ENCODE assay signal across 25 cellular contexts in genomic region chr11:66866420-66867010, GRCh38. TPM values are rescaled to one million over a fixed set of nuclear protein-coding genes. Genes with fewer than 3 reads are reported as not detected.
DNase-seq lines count a peak whose midpoint lies in the region; ATAC-seq and TF ChIP-seq lines count a peak whose summit lies in the region.
"Had no signal": no experiment of that assay in that cellular context is flagged by ENCODE, and none has a peak within 500 bp of the region (broad histone marks: within the 10 kb centered on the region; RNA-seq: fewer than 3 reads in every experiment).

No MANE protein-coding gene starts in this region.

- H3K27me3 ChIP-seq in KMS-11 (ENCODE audit: insufficient read depth, low read depth): no peaks in the 10 kb centered on the region

- H3K4me1 ChIP-seq in KMS-11 (ENCODE audit: low read depth, poor library complexity, severe bottlenecking): peaks cover 42% of the 10 kb centered on the region

- H3K27ac ChIP-seq in KMS-11: peak overlapping the region; percentile 35; the same call in 1 of the 2 replicates
- H3K27ac ChIP-seq in RWPE1: peak overlapping the region; percentile 39
- H3K27ac ChIP-seq: HL-60, skin epidermis had no signal

- CTCF ChIA-PET in RWPE1 (lab: Yijun Ruan, JAX) (interaction anchor here (0.6 kb wide), 1 partner anchor 96 kb away, joined by 3 read pairs; no protein-coding TSS in a partner anchor), HEK293T (lab: Yijun Ruan, JAX) (no interaction called here)

- no peaks in the 10 kb centered on the region for H3K27me3 Mint-ChIP-seq in nephron (ENCODE audit: low read depth)
- H3K27me3 Mint-ChIP-seq: activated naive CD8-positive, alpha-beta T cell; activated T-helper 17 cell treated with anti-CD3 and anti-CD28 coated beads, Interleukin-2, amount 50 U/mL, for 72 hours; central memory CD8-positive, alpha-beta T cell had no signal

- POLR2A ChIA-PET in RWPE1 (lab: Yijun Ruan, JAX; ENCODE audit: low non-redundant PET): no interaction called here
- POLR2A ChIA-PET in HEK293T (lab: Yijun Ruan, JAX): interaction anchor here (0.6 to 0.7 kb wide), 2 partner anchors 10 to 24 kb away, joined by 3 to 4 read pairs; no protein-coding TSS in a partner anchor

- peak overlapping the region; percentile 19; the same call in 1 of the 2 replicates for H3K4me2 ChIP-seq in KMS-11

- peak overlapping the region; percentile 57 to 82 (median 71) for H3K4me3 Mint-ChIP-seq in nephron
- H3K4me3 Mint-ChIP-seq: activated naive CD8-positive, alpha-beta T cell; activated T-helper 17 cell treated with anti-CD3 and anti-CD28 coated beads, Interleukin-2, amount 50 U/mL, for 72 hours; CD14-positive monocyte; central memory CD8-positive, alpha-beta T cell; H9; T-helper 2 cell treated with Interferon-gamma antibody and Interleukin-4, amounts not matched to agents 5 μg/mL and 100 μg/mL, for 36 hours; WTC11 had no signal

- H3K79me2 ChIP-seq in KMS-11 (ENCODE audit: insufficient read depth, low read depth): no peaks in the 10 kb centered on the region

- peaks cover 22% of the 10 kb centered on the region for H3K4me1 Mint-ChIP-seq in nephron
- H3K4me1 Mint-ChIP-seq: activated T-helper 17 cell treated with anti-CD3 and anti-CD28 coated beads, Interleukin-2, amount 50 U/mL, for 72 hours had no signal

- no peaks in the 10 kb centered on the region for H4K20me1 ChIP-seq in KMS-11 (ENCODE audit: insufficient read depth)

- no peak overlapping the region; the same call in 1 of the 2 replicates for H2AFZ ChIP-seq in KMS-11 (ENCODE audit: low read depth)

- ATAC-seq in HG02884 (IDR thresholded peaks at IDR 0.05; ENCODE audit: unreplicated experiment) (no peak), left lobe of liver (no peak)
- ATAC-seq: activated T-helper 17 cell treated with anti-CD3 and anti-CD28 coated beads, Interleukin-2, amount 50 U/mL, for 72 hours; HepG2 had no signal

- H3K36me3 ChIP-seq in KMS-11 (ENCODE audit: insufficient read depth): no peaks in the 10 kb centered on the region

- peak overlapping the region; percentile 68 to 97 (median 91) for H3K27ac Mint-ChIP-seq in nephron
- H3K27ac Mint-ChIP-seq: activated naive CD8-positive, alpha-beta T cell; activated T-helper 17 cell treated with anti-CD3 and anti-CD28 coated beads, Interleukin-2, amount 50 U/mL, for 72 hours; CD14-positive monocyte; H9; T-helper 2 cell treated with Interferon-gamma antibody and Interleukin-4, amounts not matched to agents 5 μg/mL and 100 μg/mL, for 36 hours had no signal

- TF ChIP-seq CTCF in KMS-11 (conservative IDR thresholded peaks at IDR 0.05; ENCODE audit: low read depth, low read length) (no peak), RWPE1 (conservative IDR thresholded peaks at IDR 0.05; ENCODE audit: low read depth) (no peak), nephron (IDR thresholded peaks at IDR 0.05; ENCODE audit: unreplicated experiment in 3 of 3) (no peak)

- DNase-seq in DMS79 treated with DMSO at 0.1 percent for 48 hours (lab: John Stamatoyannopoulos, UW): peak; percentile 57
- DNase-seq in RWPE1 (ENCODE audit: low spot score): no peak
- DNase-seq in activated naive CD4-positive, alpha-beta T cell treated with anti-CD3 and anti-CD28 coated beads, Interleukin-2, amount 50 U/mL, for 16 hours: no peak
- DNase-seq in HEK293T (ENCODE audit: extremely low spot score): no peak
- no peak for DNase-seq in left lobe of liver (ENCODE audit: low spot score)
- DNase-seq: activated CD4-positive, alpha-beta T cell treated with anti-CD3 and anti-CD28 coated beads, Interleukin-2, amount 50 U/mL, for 1 hour; activated CD8-positive, alpha-beta memory T cell treated with anti-CD3 and anti-CD28 coated beads, Interleukin-2, amount 50 U/mL, for 4 hours; H9; kidney glomerular epithelial cell; NCI-H1048; NCI-H2081; stimulated activated CD4-positive, alpha-beta T cell treated with anti-CD3 and anti-CD28 coated beads, Interleukin-2, amount 100 ng/mL, for 24 hours; trophoblast cell had no signal

- H3K9me3 Mint-ChIP-seq in nephron: no peaks in the 10 kb centered on the region
- H3K9me3 Mint-ChIP-seq: activated T-helper 17 cell treated with anti-CD3 and anti-CD28 coated beads, Interleukin-2, amount 50 U/mL, for 72 hours; central memory CD8-positive, alpha-beta T cell; H9; T-helper 2 cell treated with Interferon-gamma antibody and Interleukin-4, amounts not matched to agents 5 μg/mL and 100 μg/mL, for 36 hours; WTC11 had no signal

- H3K36me3 Mint-ChIP-seq in nephron (ENCODE audit: low read depth): peaks cover 3% of the 10 kb centered on the region
- H3K36me3 Mint-ChIP-seq: activated naive CD8-positive, alpha-beta T cell; WTC11 had no signal

- H3K4me3 ChIP-seq in KMS-11 (IDR thresholded peaks at IDR 0.05; ENCODE audit: insufficient read depth, low read depth, low read length): no peak overlapping the region
- H3K4me3 ChIP-seq: skin epidermis had no signal

- no peak overlapping the region for H3K9ac ChIP-seq in KMS-11

TF ChIP-seq in HEK293T, 16 proteins besides CTCF, POLR2A, EP300 and RAD21:
- no peak for TF ChIP-seq SP1 (IDR thresholded peaks at IDR 0.05)
- no peak for TF ChIP-seq SUZ12 (IDR thresholded peaks at IDR 0.05)
- no peak for TF ChIP-seq ARNT (IDR thresholded peaks at IDR 0.05)
- TF ChIP-seq FOXK2 (IDR thresholded peaks at IDR 0.05): no peak
- no peak for TF ChIP-seq LEF1 (IDR thresholded peaks at IDR 0.05; ENCODE audit: borderline replicate concordance)
- TF ChIP-seq TARDBP (IDR thresholded peaks at IDR 0.05): no peak
- no peak for TF ChIP-seq ZNF384 (IDR thresholded peaks at IDR 0.05)
- TF ChIP-seq PKNOX1 (IDR thresholded peaks at IDR 0.05): no peak
- TF ChIP-seq CTBP1 (IDR thresholded peaks at IDR 0.05; ENCODE audit: borderline replicate concordance): no peak
- no peak for TF ChIP-seq FOXA1 (IDR thresholded peaks at IDR 0.05)
- TF ChIP-seq NFRKB (IDR thresholded peaks at IDR 0.05): no peak
- no peak for TF ChIP-seq FOXM1 (IDR thresholded peaks at IDR 0.05; ENCODE audit: borderline replicate concordance)
- TF ChIP-seq HDGF (IDR thresholded peaks at IDR 0.05; ENCODE audit: borderline replicate concordance): no peak
- no peak for TF ChIP-seq BHLHE40 (IDR thresholded peaks at IDR 0.05; ENCODE audit: borderline replicate concordance)
- TF ChIP-seq ELF4 (IDR thresholded peaks at IDR 0.05): no peak

RNA-seq across cellular contexts. Expression of gene LRFN4, which starts 9.7 kb away (rescaled TPM):
- 1.1 TPM for total RNA-seq in left lobe of liver

RNA-seq across cellular contexts. Expression of gene RCE1, which starts 23.3 kb away (rescaled TPM):
- total RNA-seq in left lobe of liver: 3.2 TPM
